ENCODE assay signal across 16 cellular contexts in genomic region chr17:14334261-14334860, GRCh38. TPM values are rescaled to one million over a fixed set of nuclear protein-coding genes. Genes with fewer than 3 reads are reported as not detected.
DNase-seq lines count a peak whose midpoint lies in the region; ATAC-seq and TF ChIP-seq lines count a peak whose summit lies in the region.
"Had no signal": no experiment of that assay in that cellular context is flagged by ENCODE, and none has a peak within 500 bp of the region (broad histone marks: within the 10 kb centered on the region; RNA-seq: fewer than 3 reads in every experiment).

No MANE protein-coding gene starts in this region.

- H3K9me3 ChIP-seq in GM23248 (ENCODE audit: low read depth), result no peaks in the 10 kb centered on the region
- H3K9me3 ChIP-seq in gastroesophageal sphincter, result no peaks in the 10 kb centered on the region
- no peaks in the 10 kb centered on the region for H3K9me3 ChIP-seq in thyroid gland

- H3K9me3 Mint-ChIP-seq in CD14-positive monocyte, result peaks cover 0 to 3% (median 0%) of the 10 kb centered on the region in 7 donors
- no peaks in the 10 kb centered on the region for H3K9me3 Mint-ChIP-seq in immature natural killer cell
- H3K9me3 Mint-ChIP-seq: memory B cell had no signal

- H3K4me3 ChIP-seq in GM23248, result no peak overlapping the region
- no peak overlapping the region for H3K4me3 ChIP-seq in gastroesophageal sphincter
- no peak overlapping the region for H3K4me3 ChIP-seq in thyroid gland (replicated peaks in 1 of 3)

- H3K4me2 ChIP-seq in GM23248 (ENCODE audit: unreplicated experiment), result no peak overlapping the region

- H3K36me3 ChIP-seq in GM23248 (ENCODE audit: low read depth) (no peaks in the 10 kb centered on the region), gastroesophageal sphincter (no peaks in the 10 kb centered on the region), thyroid gland (no peaks in the 10 kb centered on the region)

- H3K27ac Mint-ChIP-seq in CD14-positive monocyte, result peak overlapping the region in 4 of 7 donors; percentile 14 to 69 (median 54)
- peak overlapping the region in 4 of 6 donors; percentile 0 to 74 (median 54) for H3K27ac Mint-ChIP-seq in immature natural killer cell
- H3K27ac Mint-ChIP-seq: activated CD8-positive, alpha-beta memory T cell treated with anti-CD3 and anti-CD28 coated beads, Interleukin-2, amount 10 ng/mL, durations not matched to agents 7 days and 5 days; memory B cell had no signal

- DNase-seq in CD14-positive monocyte (ENCODE audit: low spot score) (no peak), GM23248 (peak; percentile 35), amniotic epithelial cell (ENCODE audit: low read depth) (peak; percentile 55), immature natural killer cell (no peak), thyroid gland (no peak), NCI-H1105 treated with DMSO at 0.1 percent for 48 hours (lab: John Stamatoyannopoulos, UW) (no peak)
- DNase-seq in stimulated activated CD4-positive, alpha-beta T cell treated with anti-CD3 and anti-CD28 coated beads, Interleukin-4, amount 100 ng/mL, for 4 hours, result no peak
- DNase-seq: activated CD8-positive, alpha-beta memory T cell treated with anti-CD3 and anti-CD28 coated beads, Interleukin-2, amount 10 ng/mL, durations not matched to agents 7 days and 5 days; anterior cingulate cortex; DMS79 treated with DMSO at 0.1 percent for 48 hours; NCI-H187 treated with DMSO at 0.1 percent for 48 hours; NCI-H524 treated with DMSO at 0.1 percent for 48 hours; stimulated activated naive CD4-positive, alpha-beta T cell had no signal

- H3K4me1 Mint-ChIP-seq in CD14-positive monocyte (peaks cover 28% of the 10 kb centered on the region), immature natural killer cell (peaks cover 82 to 95% of the 10 kb centered on the region in 2 donors)

- H3K27me3 Mint-ChIP-seq in CD14-positive monocyte (ENCODE audit: low read depth in 3 of 3) (peaks cover 0 to 7% (median 1%) of the 10 kb centered on the region in 3 donors), immature natural killer cell (ENCODE audit: low read depth in 3 of 3) (peaks cover 0 to 3% (median 3%) of the 10 kb centered on the region in 3 donors)
- H3K27me3 Mint-ChIP-seq: activated CD8-positive, alpha-beta memory T cell treated with anti-CD3 and anti-CD28 coated beads, Interleukin-2, amount 10 ng/mL, durations not matched to agents 7 days and 5 days had no signal

- ATAC-seq in gastroesophageal sphincter, result no peak
- ATAC-seq: activated CD8-positive, alpha-beta memory T cell treated with anti-CD3 and anti-CD28 coated beads, Interleukin-2, amount 10 ng/mL, durations not matched to agents 7 days and 5 days had no signal

- TF ChIP-seq EP300 in gastroesophageal sphincter (IDR thresholded peaks at IDR 0.05), result no peak

- H3K27ac ChIP-seq in GM23248, result no peak overlapping the region
- no peak overlapping the region for H3K27ac ChIP-seq in gastroesophageal sphincter
- H3K27ac ChIP-seq in thyroid gland, result no peak overlapping the region
- H3K27ac ChIP-seq: VCaP had no signal

- H3K4me1 ChIP-seq in GM23248 (ENCODE audit: insufficient read depth), result peaks cover 12% of the 10 kb centered on the region
- peaks cover 0 to 6% (median 0%) of the 10 kb centered on the region in 3 donors for H3K4me1 ChIP-seq in gastroesophageal sphincter
- H3K4me1 ChIP-seq in thyroid gland, result no peaks in the 10 kb centered on the region

- peaks cover 4% of the 10 kb centered on the region; the same call in 1 of the 2 replicates for H4K20me1 ChIP-seq in GM23248 (ENCODE audit: insufficient read depth)

- in situ Hi-C loops in GM23248 (cut with MboI), result no loop called here

- H2AFZ ChIP-seq in GM23248, result no peak overlapping the region

- no peaks in the 10 kb centered on the region for H3K9me2 ChIP-seq in GM23248 (ENCODE audit: insufficient read depth)

- TF ChIP-seq CTCF in CD14-positive monocyte (IDR thresholded peaks at IDR 0.05), result no peak
- TF ChIP-seq CTCF in gastroesophageal sphincter (IDR thresholded peaks at IDR 0.05), result no peak
- TF ChIP-seq CTCF in thyroid gland (IDR thresholded peaks at IDR 0.05), result no peak

- no peak for TF ChIP-seq POLR2A in gastroesophageal sphincter (IDR thresholded peaks at IDR 0.05)
- no peak for TF ChIP-seq POLR2A in thyroid gland (IDR thresholded peaks at IDR 0.05)

- peaks cover 41% of the 10 kb centered on the region for H3F3A ChIP-seq in GM23248 (ENCODE audit: insufficient read depth)

- peaks cover 0 to 6% of the 10 kb centered on the region in 2 donors for H3K36me3 Mint-ChIP-seq in CD14-positive monocyte
- peaks cover 0 to 3% (median 3%) of the 10 kb centered on the region in 3 donors for H3K36me3 Mint-ChIP-seq in immature natural killer cell
- H3K36me3 Mint-ChIP-seq: activated CD8-positive, alpha-beta memory T cell treated with anti-CD3 and anti-CD28 coated beads, Interleukin-2, amount 10 ng/mL, durations not matched to agents 7 days and 5 days; memory B cell had no signal

- H3K4me3 Mint-ChIP-seq in CD14-positive monocyte (no peak overlapping the region), immature natural killer cell (peak overlapping the region in 4 of 5 donors; percentile 38 to 61 (median 52))
- H3K4me3 Mint-ChIP-seq: activated CD8-positive, alpha-beta memory T cell treated with anti-CD3 and anti-CD28 coated beads, Interleukin-2, amount 10 ng/mL, durations not matched to agents 7 days and 5 days; memory B cell had no signal

- peaks cover 100% of the 10 kb centered on the region for H3K79me2 ChIP-seq in GM23248 (ENCODE audit: insufficient read depth)

- H3K9ac ChIP-seq in GM23248, result no peak overlapping the region

- 100% methylated on average over 4 of the region's 4 CpGs for WGBS in GM23248 (ENCODE audit: low coverage in 1 of 2, low lambda C conversion rate in 2 of 2, missing lambda C conversion rate in 2 of 2), 2 experiments
- 82 to 87% methylated on average over 3 to 4 of the region's 4 CpGs for WGBS in gastroesophageal sphincter (ENCODE audit: low coverage in 1 of 2), 2 donors
- 80 to 84% methylated on average over 4 of the region's 4 CpGs for WGBS in thyroid gland, 2 donors

- H3K27me3 ChIP-seq in GM23248 (replicated peaks; ENCODE audit: insufficient read depth) (no peaks in the 10 kb centered on the region), gastroesophageal sphincter (peaks cover 3% of the 10 kb centered on the region), thyroid gland (no peaks in the 10 kb centered on the region)

- intact Hi-C loops in CD14-positive monocyte (cut with micrococcal nuclease) (no loop called here), thyroid gland (cut with DNase I) (no loop called here)

RNA-seq across cellular contexts. Expression of gene HS3ST3B1, which starts 33.5 kb away (rescaled TPM):
- under 1 TPM; 0.09 to 0.73 TPM for polyA plus RNA-seq in CD14-positive monocyte
- 41.9 and 45.5 TPM in 2 replicates for total RNA-seq in GM23248 (2014; rRNA removed; shearing (Covaris generic))
- 37.6 and 40.1 TPM in 2 replicates for polyA plus RNA-seq in GM23248 (2016; fragmentation: Nextera tagmentation; extraction: Ambion mirVana)
- 10 to 100 TPM in 1 of 3 donors, 1 to 10 TPM in 2; 6.6 to 14.2 (median 9.0) TPM for polyA plus RNA-seq in immature natural killer cell
- 1 to 10 TPM; 2.6 to 4.2 (median 3.1) TPM for total RNA-seq in gastroesophageal sphincter
- total RNA-seq in thyroid gland, result 1 to 10 TPM; 1.2 to 3.9 (median 2.2) TPM

Comparison
In these comparisons a context has a peak if more than half of its experiments do, and no peak if none do; other contexts are left out.
1. DNase-seq: peak in GM23248 (single experiment) and amniotic epithelial cell (single experiment); none in CD14-positive monocyte (single experiment), immature natural killer cell (0 of 3), stimulated activated CD4-positive, alpha-beta T cell treated with anti-CD3 and anti-CD28 coated beads, Interleukin-4, amount 100 ng/mL, for 4 hours (0 of 2), thyroid gland (0 of 2) and NCI-H1105 treated with DMSO at 0.1 percent for 48 hours (single experiment).
2. H3K4me3 Mint-ChIP-seq: peak in immature natural killer cell (4 of 5); none in CD14-positive monocyte (0 of 2).